ENCODE assay signal across 2 cellular contexts in the genomic region with DNA sequence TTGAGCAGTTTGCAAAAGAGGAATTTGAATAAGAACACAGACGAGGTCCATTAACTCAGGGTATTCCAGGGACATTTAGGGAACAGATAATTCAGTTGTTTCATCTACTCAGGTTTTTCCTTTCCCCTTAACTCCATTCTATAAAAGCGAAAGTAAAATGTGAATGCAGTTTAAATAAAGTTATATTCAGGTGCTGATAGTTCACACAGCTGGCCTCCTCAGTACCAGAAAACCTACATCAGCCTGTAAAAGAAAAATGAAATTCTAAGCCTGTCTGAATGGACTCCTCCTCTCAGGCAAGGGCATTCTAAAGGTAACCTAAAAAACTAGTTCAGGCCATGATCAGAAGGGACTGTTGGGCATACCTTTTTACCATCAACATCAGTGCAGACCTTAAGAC.
A peak's percentile ranks its signal among the peaks of the same experiment; 100 is the strongest.
TF ChIP-seq lines count a peak whose summit lies in the region.

No MANE protein-coding gene starts in this region.

TF ChIP-seq in GM23338, 12 proteins besides CTCF, POLR2A, EP300 and RAD21 (continues in another document):
- TF ChIP-seq NANOG (IDR thresholded peaks at IDR 0.05; ENCODE audit: borderline replicate concordance) (no peak), ZNF331 (CRISPR knock-in tag; IDR thresholded peaks at IDR 0.05; ENCODE audit: low read depth) (no peak), ZNF114 (CRISPR knock-in tag; IDR thresholded peaks at IDR 0.05) (no peak), CREB1 (CRISPR knock-in tag; IDR thresholded peaks at IDR 0.05; ENCODE audit: low read depth) (no peak), EZH2phosphoT487 (IDR thresholded peaks at IDR 0.05; ENCODE audit: unreplicated experiment) (no peak), ETS1 (IDR thresholded peaks at IDR 0.05) (no peak), JUNB (IDR thresholded peaks at IDR 0.05; ENCODE audit: unreplicated experiment) (no peak), ZNF462 (CRISPR knock-in tag; IDR thresholded peaks at IDR 0.05) (no peak), POLR2AphosphoS5 (IDR thresholded peaks at IDR 0.05; ENCODE audit: low read depth) (no peak)
- TF ChIP-seq, protein P1, sequence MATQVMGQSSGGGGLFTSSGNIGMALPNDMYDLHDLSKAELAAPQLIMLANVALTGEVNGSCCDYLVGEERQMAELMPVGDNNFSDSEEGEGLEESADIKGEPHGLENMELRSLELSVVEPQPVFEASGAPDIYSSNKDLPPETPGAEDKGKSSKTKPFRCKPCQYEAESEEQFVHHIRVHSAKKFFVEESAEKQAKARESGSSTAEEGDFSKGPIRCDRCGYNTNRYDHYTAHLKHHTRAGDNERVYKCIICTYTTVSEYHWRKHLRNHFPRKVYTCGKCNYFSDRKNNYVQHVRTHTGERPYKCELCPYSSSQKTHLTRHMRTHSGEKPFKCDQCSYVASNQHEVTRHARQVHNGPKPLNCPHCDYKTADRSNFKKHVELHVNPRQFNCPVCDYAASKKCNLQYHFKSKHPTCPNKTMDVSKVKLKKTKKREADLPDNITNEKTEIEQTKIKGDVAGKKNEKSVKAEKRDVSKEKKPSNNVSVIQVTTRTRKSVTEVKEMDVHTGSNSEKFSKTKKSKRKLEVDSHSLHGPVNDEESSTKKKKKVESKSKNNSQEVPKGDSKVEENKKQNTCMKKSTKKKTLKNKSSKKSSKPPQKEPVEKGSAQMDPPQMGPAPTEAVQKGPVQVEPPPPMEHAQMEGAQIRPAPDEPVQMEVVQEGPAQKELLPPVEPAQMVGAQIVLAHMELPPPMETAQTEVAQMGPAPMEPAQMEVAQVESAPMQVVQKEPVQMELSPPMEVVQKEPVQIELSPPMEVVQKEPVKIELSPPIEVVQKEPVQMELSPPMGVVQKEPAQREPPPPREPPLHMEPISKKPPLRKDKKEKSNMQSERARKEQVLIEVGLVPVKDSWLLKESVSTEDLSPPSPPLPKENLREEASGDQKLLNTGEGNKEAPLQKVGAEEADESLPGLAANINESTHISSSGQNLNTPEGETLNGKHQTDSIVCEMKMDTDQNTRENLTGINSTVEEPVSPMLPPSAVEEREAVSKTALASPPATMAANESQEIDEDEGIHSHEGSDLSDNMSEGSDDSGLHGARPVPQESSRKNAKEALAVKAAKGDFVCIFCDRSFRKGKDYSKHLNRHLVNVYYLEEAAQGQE (IDR thresholded peaks at IDR 0.05; ENCODE audit: unreplicated experiment) = no peak

TF ChIP-seq in K562, 482 proteins besides CTCF, POLR2A, EP300 and RAD21:
- TF ChIP-seq EP400 (IDR thresholded peaks at IDR 0.05) (no peak), ZBTB40 (IDR thresholded peaks at IDR 0.05) (peak; percentile 84), ZBTB40 (CRISPR knock-in tag; IDR thresholded peaks at IDR 0.05) (no peak)
